In the genomic region with DNA sequence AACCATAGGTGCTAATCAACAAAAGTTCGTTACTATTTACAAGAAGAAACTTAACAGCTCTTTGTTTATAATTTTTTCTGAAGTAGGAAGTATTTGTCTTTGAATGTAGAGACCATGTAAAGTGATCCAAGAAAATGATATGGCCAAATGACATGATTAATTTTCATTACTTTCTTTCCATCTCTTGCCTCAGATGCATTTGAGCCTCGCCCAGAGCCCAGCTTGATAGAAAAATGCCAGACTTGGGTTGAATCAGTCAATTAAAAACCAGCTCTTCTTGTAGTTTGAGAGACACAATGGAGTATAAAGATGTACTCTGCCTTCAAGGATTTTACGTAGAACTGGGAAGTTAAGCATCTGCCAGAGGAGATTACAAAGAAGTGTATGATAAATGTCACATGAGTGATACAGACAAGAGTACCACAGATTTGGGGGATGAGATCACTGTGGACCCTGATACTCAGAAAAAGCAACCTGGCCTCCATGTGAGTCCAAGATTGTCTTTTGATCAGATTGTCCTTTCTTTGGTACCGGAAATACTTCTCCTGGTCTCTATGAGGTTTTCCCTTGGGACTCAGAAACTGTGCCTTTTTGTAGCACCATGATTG, we compare ENCODE assay signal across 22 cellular contexts.
DNase-seq lines count a peak whose midpoint lies in the region; ATAC-seq, FAIRE-seq and TF ChIP-seq lines count a peak whose summit lies in the region.
"Had no signal": no experiment of that assay in that cellular context is flagged by ENCODE, and none has a peak within 500 bp of the region (broad histone marks: within the 10 kb centered on the region; RNA-seq: fewer than 3 reads in every experiment).

No MANE protein-coding gene starts in this region.

- no peaks in the 10 kb centered on the region; a peak in 1 of 5 replicates for H3K4me1 ChIP-seq in K562 (replicated peaks in 1 of 2; ENCODE audit: control insufficient read depth in 2 of 2, insufficient read depth in 2 of 2, low read length in 2 of 2)

- intact Hi-C loops in activated T-helper 1 cell treated with anti-CD3 and anti-CD28 coated beads, Interleukin-12 subunit alpha, Interleukin-12 subunit beta, Interleukin-2, Interleukin-4 antibody, amounts not matched to agents 30 ng/mL and 10 ng/mL and 1 ng/mL, durations not matched to agents 14 hours and 24 hours and 36 hours (cut with micrococcal nuclease): no loop called here
- intact Hi-C loops in K562 (cut with micrococcal nuclease): no loop called here

- H2AFZ ChIP-seq in K562 (ENCODE audit: low read depth, low read length): no peak overlapping the region

- no peaks in the 10 kb centered on the region for H3K27me3 ChIP-seq in K562 (ENCODE audit: control insufficient read depth in 2 of 2, insufficient read depth in 2 of 2, low read length in 2 of 2)

- H3K27ac ChIP-seq in K562 (ENCODE audit: extremely low read depth, low read depth, low read length): no peak overlapping the region

- no peak for TF ChIP-seq POLR2A in K562 (conservative IDR thresholded peaks at IDR 0.05)

- DNase-seq in activated T-cell treated with anti-CD3 and anti-CD28 coated beads, Interleukin-2, amount 50 U/mL, for 72 hours: no peak
- DNase-seq in activated T-cell treated with anti-CD3 and anti-CD28 coated beads, Interleukin-2, amount 50 U/mL, for 4 hours: no peak
- no peak for DNase-seq in activated T-helper 1 cell treated with anti-CD3 and anti-CD28 coated beads, Interleukin-12 subunit alpha, Interleukin-12 subunit beta, Interleukin-2, Interleukin-4 antibody, amounts not matched to agents 30 ng/mL and 10 ng/mL and 1 ng/mL, durations not matched to agents 14 hours and 24 hours and 36 hours (ENCODE audit: low spot score)
- no peak for DNase-seq in K562 (ENCODE audit: extremely low read depth in 1 of 4, low spot score in 3 of 4)
- DNase-seq in type B pancreatic cell (ENCODE audit: extremely low spot score, unreplicated experiment): no peak
- no peak for DNase-seq in NCI-H2107 (lab: John Stamatoyannopoulos, UW)
- DNase-seq: CD4-positive, CD25-positive, alpha-beta regulatory T cell; COR-L47; DMS79; GOT3; HCEC 1CT; KG1; NCI-H1092; NCI-H1436; NCI-H187 treated with DMSO at 0.1 percent for 48 hours; NCI-H2227 treated with DMSO at 0.1 percent for 48 hours; NCI-H510A treated with DMSO at 0.1 percent for 48 hours; NCI-H748 treated with DMSO at 0.1 percent for 48 hours; NK-92 treated with Interleukin-12 subunit alpha and Interleukin-12 subunit beta, amount 100 ng/mL, for 24 hours had no signal

- no peak for TF ChIP-seq EP300 in K562 (IDR thresholded peaks at IDR 0.05; ENCODE audit: low read length)

- no peak overlapping the region for H3K9ac ChIP-seq in K562 (ENCODE audit: insufficient read depth in 1 of 2, low read depth in 2 of 2, low read length in 2 of 2)

- ATAC-seq in activated T-cell treated with anti-CD3 and anti-CD28 coated beads, Interleukin-2, amount 50 U/mL, for 72 hours (replicated peaks in 1 of 2): no peak
- no peak for ATAC-seq in activated T-cell treated with anti-CD3 and anti-CD28 coated beads, Interleukin-2, amount 50 U/mL, for 4 hours
- ATAC-seq in K562 (no peak), HG02571 (IDR thresholded peaks at IDR 0.05; ENCODE audit: unreplicated experiment) (no peak)
- ATAC-seq: Right ventricle myocardium inferior had no signal

- no peak for TF ChIP-seq CTCF in K562 (IDR thresholded peaks at IDR 0.05 in 2 of 3, conservative IDR thresholded peaks at IDR 0.05 in 1 of 3; ENCODE audit: insufficient read depth in 2 of 3, low read depth in 1 of 3, low read length in 3 of 3)
- TF ChIP-seq CTCF in type B pancreatic cell (conservative IDR thresholded peaks at IDR 0.05): no peak

- POLR2A ChIA-PET in K562 (lab: Yijun Ruan, JAX): interaction anchor here (0.6 to 1.1 kb wide), 5 partner anchors 11 to 814 kb away, joined by 3 to 6 read pairs (median 3); no protein-coding TSS in a partner anchor

- no peaks in the 10 kb centered on the region for H3K9me1 ChIP-seq in K562 (ENCODE audit: control insufficient read depth, insufficient read depth, low read length)

- no peak for FAIRE-seq in K562 (lab: Jason Lieb, UNC)
- FAIRE-seq: GM19239 had no signal

- in situ Hi-C loops in K562 (cut with MboI): no loop called here

- WGBS in K562 (ENCODE audit: insufficient coverage, low coverage, missing lambda C conversion rate): 31% methylated on average over 4 of the region's 4 CpGs

- H3K4me2 ChIP-seq in K562 (ENCODE audit: insufficient read depth, low read length): no peak overlapping the region

- no peak overlapping the region for H3K4me3 Mint-ChIP-seq in activated T-cell treated with anti-CD3 and anti-CD28 coated beads, Interleukin-2, amount 50 U/mL, for 72 hours
- H3K4me3 Mint-ChIP-seq in activated T-cell treated with anti-CD3 and anti-CD28 coated beads, Interleukin-2, amount 50 U/mL, for 4 hours: no peak overlapping the region
- no peak overlapping the region for H3K4me3 Mint-ChIP-seq in activated T-helper 1 cell treated with anti-CD3 and anti-CD28 coated beads, Interleukin-12 subunit alpha, Interleukin-12 subunit beta, Interleukin-2, Interleukin-4 antibody, amounts not matched to agents 30 ng/mL and 10 ng/mL and 1 ng/mL, durations not matched to agents 14 hours and 24 hours and 36 hours
- peak overlapping the region; percentile 3 for H3K4me3 Mint-ChIP-seq in type B pancreatic cell
- H3K4me3 Mint-ChIP-seq: CD4-positive, CD25-positive, alpha-beta regulatory T cell had no signal

- no TSS peak for BruUV-seq in K562 (replicated peaks; lab: Mats Ljungman, UMichigan)

- no peaks in the 10 kb centered on the region for H4K20me1 ChIP-seq in K562 (replicated peaks; ENCODE audit: control insufficient read depth, insufficient read depth, low read length)

- H3K9me3 ChIP-seq in K562 (replicated peaks; ENCODE audit: control insufficient read depth, insufficient read depth, low read depth, low read length): no peaks in the 10 kb centered on the region

- no peaks in the 10 kb centered on the region for H3K79me2 ChIP-seq in K562 (ENCODE audit: control insufficient read depth, insufficient read depth, low read length)

- no peak overlapping the region for H3K4me3 ChIP-seq in K562

- no peak for TF ChIP-seq RAD21 in K562 (CRISPR knock-in tag; conservative IDR thresholded peaks at IDR 0.05 in 1 of 2, IDR thresholded peaks at IDR 0.05 in 1 of 2)

- no peaks in the 10 kb centered on the region for H3K27me3 Mint-ChIP-seq in activated T-cell treated with anti-CD3 and anti-CD28 coated beads, Interleukin-2, amount 50 U/mL, for 72 hours (ENCODE audit: low read depth)
- H3K27me3 Mint-ChIP-seq in activated T-cell treated with anti-CD3 and anti-CD28 coated beads, Interleukin-2, amount 50 U/mL, for 4 hours (ENCODE audit: low read depth): no peaks in the 10 kb centered on the region
- H3K27me3 Mint-ChIP-seq in activated T-helper 1 cell treated with anti-CD3 and anti-CD28 coated beads, Interleukin-12 subunit alpha, Interleukin-12 subunit beta, Interleukin-2, Interleukin-4 antibody, amounts not matched to agents 30 ng/mL and 10 ng/mL and 1 ng/mL, durations not matched to agents 14 hours and 24 hours and 36 hours (ENCODE audit: insufficient read depth): no peaks in the 10 kb centered on the region
- no peaks in the 10 kb centered on the region for H3K27me3 Mint-ChIP-seq in type B pancreatic cell
- H3K27me3 Mint-ChIP-seq: CD4-positive, CD25-positive, alpha-beta regulatory T cell had no signal

- H3K36me3 Mint-ChIP-seq in activated T-cell treated with anti-CD3 and anti-CD28 coated beads, Interleukin-2, amount 50 U/mL, for 72 hours (ENCODE audit: insufficient read depth in 2 of 2): peaks cover 11 to 26% of the 10 kb centered on the region in 2 donors
- H3K36me3 Mint-ChIP-seq in activated T-cell treated with anti-CD3 and anti-CD28 coated beads, Interleukin-2, amount 50 U/mL, for 4 hours (ENCODE audit: insufficient read depth): peaks cover 15% of the 10 kb centered on the region
- peaks cover 25% of the 10 kb centered on the region for H3K36me3 Mint-ChIP-seq in activated T-helper 1 cell treated with anti-CD3 and anti-CD28 coated beads, Interleukin-12 subunit alpha, Interleukin-12 subunit beta, Interleukin-2, Interleukin-4 antibody, amounts not matched to agents 30 ng/mL and 10 ng/mL and 1 ng/mL, durations not matched to agents 14 hours and 24 hours and 36 hours (ENCODE audit: low read depth)
- peaks cover 11% of the 10 kb centered on the region for H3K36me3 Mint-ChIP-seq in type B pancreatic cell

- H3K9me3 Mint-ChIP-seq in activated T-cell treated with anti-CD3 and anti-CD28 coated beads, Interleukin-2, amount 50 U/mL, for 72 hours: no peaks in the 10 kb centered on the region
- no peaks in the 10 kb centered on the region for H3K9me3 Mint-ChIP-seq in activated T-cell treated with anti-CD3 and anti-CD28 coated beads, Interleukin-2, amount 50 U/mL, for 4 hours
- H3K9me3 Mint-ChIP-seq in activated T-helper 1 cell treated with anti-CD3 and anti-CD28 coated beads, Interleukin-12 subunit alpha, Interleukin-12 subunit beta, Interleukin-2, Interleukin-4 antibody, amounts not matched to agents 30 ng/mL and 10 ng/mL and 1 ng/mL, durations not matched to agents 14 hours and 24 hours and 36 hours: no peaks in the 10 kb centered on the region
- H3K9me3 Mint-ChIP-seq in type B pancreatic cell: peaks cover 4% of the 10 kb centered on the region

- peak overlapping the region; percentile 16 for H3K27ac Mint-ChIP-seq in activated T-cell treated with anti-CD3 and anti-CD28 coated beads, Interleukin-2, amount 50 U/mL, for 72 hours
- peak overlapping the region; percentile 11 for H3K27ac Mint-ChIP-seq in activated T-helper 1 cell treated with anti-CD3 and anti-CD28 coated beads, Interleukin-12 subunit alpha, Interleukin-12 subunit beta, Interleukin-2, Interleukin-4 antibody, amounts not matched to agents 30 ng/mL and 10 ng/mL and 1 ng/mL, durations not matched to agents 14 hours and 24 hours and 36 hours
- peak overlapping the region; percentile 75 for H3K27ac Mint-ChIP-seq in type B pancreatic cell
- H3K27ac Mint-ChIP-seq: CD4-positive, CD25-positive, alpha-beta regulatory T cell had no signal

- H3K36me3 ChIP-seq in K562 (ENCODE audit: control insufficient read depth, insufficient read depth, low read length): no peaks in the 10 kb centered on the region

- CTCF ChIA-PET in K562 (lab: Yijun Ruan, JAX; ENCODE audit: low intra/inter-chr PET ratio): interaction anchor here (0.5 kb wide), 1 partner anchor 463 kb away, joined by 3 read pairs; no protein-coding TSS in a partner anchor

- peaks cover 48% of the 10 kb centered on the region for H3K4me1 Mint-ChIP-seq in activated T-cell treated with anti-CD3 and anti-CD28 coated beads, Interleukin-2, amount 50 U/mL, for 72 hours (ENCODE audit: low read depth)
- peaks cover 26% of the 10 kb centered on the region for H3K4me1 Mint-ChIP-seq in activated T-cell treated with anti-CD3 and anti-CD28 coated beads, Interleukin-2, amount 50 U/mL, for 4 hours (ENCODE audit: low read depth)
- H3K4me1 Mint-ChIP-seq in activated T-helper 1 cell treated with anti-CD3 and anti-CD28 coated beads, Interleukin-12 subunit alpha, Interleukin-12 subunit beta, Interleukin-2, Interleukin-4 antibody, amounts not matched to agents 30 ng/mL and 10 ng/mL and 1 ng/mL, durations not matched to agents 14 hours and 24 hours and 36 hours (ENCODE audit: low read depth): peaks cover 19% of the 10 kb centered on the region
- peaks cover 37% of the 10 kb centered on the region for H3K4me1 Mint-ChIP-seq in type B pancreatic cell (ENCODE audit: unreplicated experiment)

TF ChIP-seq in K562, 482 proteins besides CTCF, POLR2A, EP300 and RAD21 (continues in another document):
- TF ChIP-seq ZNF232 (CRISPR knock-in tag; IDR thresholded peaks at IDR 0.05) (no peak), PPARD (CRISPR knock-in tag; IDR thresholded peaks at IDR 0.05) (no peak)

Comparison
In these comparisons a context has a peak if more than half of its experiments do, and no peak if none do; other contexts are left out.
1. H3K27ac Mint-ChIP-seq: peak in every context shown above with its lines; median percentile 75 in type B pancreatic cell; 16 in activated T-cell treated with anti-CD3 and anti-CD28 coated beads, Interleukin-2, amount 50 U/mL, for 72 hours; 11 in activated T-helper 1 cell treated with anti-CD3 and anti-CD28 coated beads, Interleukin-12 subunit alpha, Interleukin-12 subunit beta, Interleukin-2, Interleukin-4 antibody, amounts not matched to agents 30 ng/mL and 10 ng/mL and 1 ng/mL, durations not matched to agents 14 hours and 24 hours and 36 hours.